Comparison of ENCODE assay signal across 13 cellular contexts in the genomic region with DNA sequence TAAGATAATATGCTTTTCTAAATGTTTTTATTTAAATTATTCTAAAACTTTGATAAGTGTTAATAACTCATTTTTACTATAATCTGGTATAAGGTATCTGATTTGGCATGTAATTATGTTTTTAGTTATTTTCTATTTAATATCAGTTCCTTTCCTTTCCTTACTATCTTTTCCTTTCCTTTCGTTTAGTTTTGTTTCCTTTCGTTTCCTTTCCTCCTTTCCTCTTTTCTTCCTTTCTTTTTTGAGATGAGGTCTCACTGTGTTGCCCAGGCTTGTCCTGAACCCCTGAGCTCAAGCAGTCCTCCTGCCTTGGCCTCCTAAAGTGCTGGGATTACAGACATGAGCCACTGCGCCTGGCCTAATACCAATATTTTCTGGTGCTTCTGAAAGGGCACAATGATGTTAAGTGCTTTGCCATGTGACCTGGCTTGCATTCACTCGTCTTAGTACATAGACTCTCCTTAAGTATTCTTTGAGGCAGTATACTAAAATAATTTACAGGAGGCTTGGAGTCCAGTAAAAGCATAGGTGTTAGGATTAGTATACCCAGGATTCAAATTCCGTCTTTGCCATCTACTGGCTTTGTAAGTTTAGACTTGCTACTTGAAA. TPM values are rescaled to one million over a fixed set of nuclear protein-coding genes. Genes with fewer than 3 reads are reported as not detected.
DNase-seq lines count a peak whose midpoint lies in the region; ATAC-seq, FAIRE-seq and TF ChIP-seq lines count a peak whose summit lies in the region.
"Had no signal": no experiment of that assay in that cellular context is flagged by ENCODE, and none has a peak within 500 bp of the region (broad histone marks: within the 10 kb centered on the region; RNA-seq: fewer than 3 reads in every experiment).

No MANE protein-coding gene starts in this region.

- H3K4me3 Mint-ChIP-seq in CD8-positive, alpha-beta T cell, result no peak overlapping the region
- H3K4me3 Mint-ChIP-seq in naive thymus-derived CD8-positive, alpha-beta T cell, result peak overlapping the region in 3 of 10 donors; percentile 16 to 24 (median 23)

- peaks cover 38% of the 10 kb centered on the region for H3K4me1 ChIP-seq in CD8-positive, alpha-beta T cell (ENCODE audit: insufficient read depth, low read length)
- H3K4me1 ChIP-seq in HCT116 (ENCODE audit: control insufficient read depth in 1 of 2, insufficient read depth in 2 of 2, low read length in 2 of 2), result peaks cover 20 to 43% of the 10 kb centered on the region in 2 experiments
- peaks cover 4 to 5% of the 10 kb centered on the region in 2 experiments; a peak in 3 of 5 replicates for H3K4me1 ChIP-seq in K562 (replicated peaks in 1 of 2; ENCODE audit: control insufficient read depth in 2 of 2, insufficient read depth in 2 of 2, low read length in 2 of 2)
- H3K4me1 ChIP-seq in foreskin keratinocyte, result peaks cover 27% of the 10 kb centered on the region

- TF ChIP-seq RAD21 in HCT116 (IDR thresholded peaks at IDR 0.05; ENCODE audit: low read depth), result no peak
- no peak for TF ChIP-seq RAD21 in K562 (CRISPR knock-in tag; conservative IDR thresholded peaks at IDR 0.05 in 1 of 2, IDR thresholded peaks at IDR 0.05 in 1 of 2)

- H3K4me2 ChIP-seq in HCT116 (ENCODE audit: low read length), result peak overlapping the region; percentile 57
- H3K4me2 ChIP-seq in K562 (ENCODE audit: insufficient read depth, low read length), result no peak overlapping the region

- no peaks in the 10 kb centered on the region for H3K9me3 Mint-ChIP-seq in CD8-positive, alpha-beta T cell
- no peaks in the 10 kb centered on the region for H3K9me3 Mint-ChIP-seq in naive thymus-derived CD8-positive, alpha-beta T cell

- RAD21 ChIA-PET in HCT116 (lab: Charles Lee; ENCODE audit: low non-redundant PET in 1 of 2, low total read pairs in 2 of 2, uncharacterized antibody in 2 of 2, unreplicated experiment in 2 of 2), result no interaction called here

- in situ Hi-C loops in K562 (cut with MboI), result no loop called here

- CTCF ChIA-PET in CD8-positive, alpha-beta T cell (lab: Charles Lee), result no interaction called here
- CTCF ChIA-PET in HCT116 (lab: Charles Lee), result no interaction called here
- CTCF ChIA-PET in K562 (lab: Yijun Ruan, JAX; ENCODE audit: low intra/inter-chr PET ratio), result interaction anchor here (0.8 kb wide), 1 partner anchor 10 kb away, joined by 4 read pairs; no protein-coding TSS in a partner anchor

- H3K27ac ChIP-seq in CD8-positive, alpha-beta T cell (ENCODE audit: low read depth, low read length), result no peak overlapping the region
- H3K27ac ChIP-seq in HCT116 (ENCODE audit: low read depth, low read length), result peak overlapping the region; percentile 68
- H3K27ac ChIP-seq in K562 (ENCODE audit: extremely low read depth, low read depth, low read length), result 0 out of 3 replicates have a peak overlapping the region, but pooled peaks have one; percentile 23
- no peak overlapping the region for H3K27ac ChIP-seq in caudate nucleus (ENCODE audit: low read depth, low read length)
- no peak overlapping the region for H3K27ac ChIP-seq in foreskin keratinocyte

- no peak for TF ChIP-seq EP300 in K562 (IDR thresholded peaks at IDR 0.05; ENCODE audit: low read length)

- H3K27ac Mint-ChIP-seq in CD8-positive, alpha-beta T cell, result peak overlapping the region; percentile 62
- H3K27ac Mint-ChIP-seq in naive thymus-derived CD8-positive, alpha-beta T cell, result peak overlapping the region in 9 of 10 donors; percentile 13 to 90 (median 68)

- TF ChIP-seq POLR2A in HCT116 (IDR thresholded peaks at IDR 0.05; ENCODE audit: borderline replicate concordance, extremely low read depth, insufficient read depth, insufficient read length), result no peak
- no peak for TF ChIP-seq POLR2A in K562 (conservative IDR thresholded peaks at IDR 0.05)

- peaks cover 14% of the 10 kb centered on the region for H3K36me3 ChIP-seq in CD8-positive, alpha-beta T cell (ENCODE audit: insufficient read depth, low read length)
- H3K36me3 ChIP-seq in HCT116 (ENCODE audit: control insufficient read depth in 1 of 2, insufficient read depth in 2 of 2, low read length in 2 of 2), result peaks cover 18 to 22% of the 10 kb centered on the region in 2 experiments
- peaks cover 79% of the 10 kb centered on the region; the same call in 2 of the 3 replicates for H3K36me3 ChIP-seq in K562 (ENCODE audit: control insufficient read depth, insufficient read depth, low read length)

- H3K4me1 Mint-ChIP-seq in CD8-positive, alpha-beta T cell (ENCODE audit: low read depth), result peaks cover 77% of the 10 kb centered on the region
- peaks cover 29 to 77% (median 69%) of the 10 kb centered on the region in 4 donors for H3K4me1 Mint-ChIP-seq in naive thymus-derived CD8-positive, alpha-beta T cell

- no peak for FAIRE-seq in K562 (lab: Jason Lieb, UNC)

- no peaks in the 10 kb centered on the region for H3K27me3 Mint-ChIP-seq in CD8-positive, alpha-beta T cell (ENCODE audit: low read depth)
- H3K27me3 Mint-ChIP-seq in naive thymus-derived CD8-positive, alpha-beta T cell, result no peaks in the 10 kb centered on the region

- no peak for ATAC-seq in CD8-positive, alpha-beta T cell
- ATAC-seq in HCT116 (no peak), K562 (no peak), HG03521 (IDR thresholded peaks at IDR 0.05; ENCODE audit: unreplicated experiment) (no peak), foreskin keratinocyte (no peak)
- ATAC-seq in naive thymus-derived CD8-positive, alpha-beta T cell, result no peak
- ATAC-seq: sciatic nerve had no signal

- H4K20me1 ChIP-seq in HCT116 (ENCODE audit: insufficient read depth) (no peaks in the 10 kb centered on the region), K562 (replicated peaks; ENCODE audit: control insufficient read depth, insufficient read depth, low read length) (no peaks in the 10 kb centered on the region)

- DNase-seq in CD8-positive, alpha-beta T cell, result no peak
- DNase-seq in HCT116 (ENCODE audit: low read depth, low spot score) (no peak), K562 (ENCODE audit: extremely low read depth in 1 of 4, low spot score in 3 of 4) (no peak), caudate nucleus (lab: John Stamatoyannopoulos, UW) (no peak), foreskin keratinocyte (no peak), NCI-H187 treated with DMSO at 0.1 percent for 48 hours (lab: John Stamatoyannopoulos, UW) (no peak)
- DNase-seq in naive thymus-derived CD8-positive, alpha-beta T cell, result no peak
- DNase-seq: activated T-cell treated with anti-CD3 and anti-CD28 coated beads, Interleukin-2, amount 50 U/mL, for 1 hour; cerebellar nuclear complex; islet precursor cell; thyroid gland had no signal

- H3K27me3 ChIP-seq in CD8-positive, alpha-beta T cell (ENCODE audit: insufficient read depth, low read length), result no peaks in the 10 kb centered on the region
- H3K27me3 ChIP-seq in HCT116 (ENCODE audit: insufficient read depth, low read length) (no peaks in the 10 kb centered on the region), K562 (ENCODE audit: control insufficient read depth in 2 of 2, insufficient read depth in 2 of 2, low read length in 2 of 2) (no peaks in the 10 kb centered on the region), foreskin keratinocyte (no peaks in the 10 kb centered on the region)
- H3K27me3 ChIP-seq: thyroid gland had no signal

- no peak for TF ChIP-seq CTCF in CD8-positive, alpha-beta T cell (IDR thresholded peaks at IDR 0.05)
- no peak for TF ChIP-seq CTCF in HCT116 (IDR thresholded peaks at IDR 0.05 in 2 of 3, conservative IDR thresholded peaks at IDR 0.05 in 1 of 3; ENCODE audit: borderline replicate concordance in 1 of 3, insufficient read depth in 1 of 3, low read depth in 2 of 3, low read length in 2 of 3)
- no peak for TF ChIP-seq CTCF in K562 (IDR thresholded peaks at IDR 0.05 in 2 of 3, conservative IDR thresholded peaks at IDR 0.05 in 1 of 3; ENCODE audit: insufficient read depth in 2 of 3, low read depth in 1 of 3, low read length in 3 of 3)
- TF ChIP-seq CTCF in foreskin keratinocyte (conservative IDR thresholded peaks at IDR 0.05), result no peak

- POLR2A ChIA-PET in CD8-positive, alpha-beta T cell (lab: Charles Lee), result no interaction called here
- POLR2A ChIA-PET in HCT116 (lab: Charles Lee), result no interaction called here
- POLR2A ChIA-PET in K562 (lab: Yijun Ruan, JAX), result interaction anchor here (2.2 kb wide), 1 partner anchor 13 kb away, joined by 11 read pairs; no protein-coding TSS in a partner anchor
- POLR2A ChIA-PET in naive thymus-derived CD8-positive, alpha-beta T cell (lab: Charles Lee), result no interaction called here

- H2AFZ ChIP-seq in HCT116 (ENCODE audit: low read depth, low read length, poor library complexity, severe bottlenecking), result no peak overlapping the region
- no peak overlapping the region for H2AFZ ChIP-seq in K562 (ENCODE audit: low read depth, low read length)

- no TSS peak for BruUV-seq in HCT116 (replicated peaks; lab: Mats Ljungman, UMichigan)
- no TSS peak for BruUV-seq in K562 (replicated peaks; lab: Mats Ljungman, UMichigan)

- 80% methylated on average over 5 of the region's 5 CpGs for WGBS in K562 (ENCODE audit: insufficient coverage, low coverage, missing lambda C conversion rate)

- no peaks in the 10 kb centered on the region for H3K9me1 ChIP-seq in K562 (ENCODE audit: control insufficient read depth, insufficient read depth, low read length)

- peaks cover 52% of the 10 kb centered on the region for H3K36me3 Mint-ChIP-seq in CD8-positive, alpha-beta T cell
- H3K36me3 Mint-ChIP-seq in naive thymus-derived CD8-positive, alpha-beta T cell, result peaks cover 4 to 64% (median 9%) of the 10 kb centered on the region in 3 donors

- intact Hi-C loops in CD8-positive, alpha-beta T cell (cut with DNase I, micrococcal nuclease), result no loop called here
- intact Hi-C loops in HCT116 (cut with micrococcal nuclease), result no loop called here
- intact Hi-C loops in K562 (cut with micrococcal nuclease), result no loop called here

- no peaks in the 10 kb centered on the region for H3K9me2 ChIP-seq in HCT116 (ENCODE audit: insufficient read depth)

- 0 out of 2 replicates have a peak overlapping the region, but pooled peaks have one; percentile 35 for H3K9ac ChIP-seq in HCT116 (ENCODE audit: low read length)
- H3K9ac ChIP-seq in K562 (ENCODE audit: insufficient read depth in 1 of 2, low read depth in 2 of 2, low read length in 2 of 2), result no peak overlapping the region; a peak in 1 of 4 replicates

- H3K9me3 ChIP-seq in CD8-positive, alpha-beta T cell (ENCODE audit: low read length), result no peaks in the 10 kb centered on the region
- H3K9me3 ChIP-seq in HCT116 (ENCODE audit: control insufficient read depth in 1 of 2, insufficient read depth in 1 of 2, low read depth in 1 of 2, low read length in 2 of 2) (no peaks in the 10 kb centered on the region), K562 (replicated peaks; ENCODE audit: control insufficient read depth, insufficient read depth, low read depth, low read length) (no peaks in the 10 kb centered on the region)
- H3K9me3 ChIP-seq: thyroid gland had no signal

- H3K4me3 ChIP-seq in CD8-positive, alpha-beta T cell (ENCODE audit: low read depth, low read length), result no peak overlapping the region
- H3K4me3 ChIP-seq in HCT116 (replicated peaks in 1 of 2; ENCODE audit: low read depth in 1 of 2, low read length in 2 of 2) (no peak overlapping the region), K562 (no peak overlapping the region)
- H3K4me3 ChIP-seq: thyroid gland had no signal

- H3K79me2 ChIP-seq in HCT116 (ENCODE audit: insufficient read depth, low read length), result peaks cover 91% of the 10 kb centered on the region
- H3K79me2 ChIP-seq in K562 (ENCODE audit: control insufficient read depth, insufficient read depth, low read length), result peaks cover 69% of the 10 kb centered on the region

RNA-seq across cellular contexts. Expression of a gene that starts 18.7 kb away (rescaled TPM):
- total RNA-seq in CD8-positive, alpha-beta T cell, result 10 to 100 TPM; 94.5 to 96.5 TPM
- 28.7 TPM for total RNA-seq in HCT116 (2021; ENCODE audit: unreplicated experiment)
- 9.9 and 10.5 TPM in 2 replicates for polyA plus RNA-seq in HCT116 (2012)
- 20.1 and 103 TPM in 2 replicates for total RNA-seq in K562 (2011; cell fraction: chromatin; rRNA removed; ENCODE audit: low replicate concordance)
- total RNA-seq in K562 (2011; cell fraction: nucleolus; rRNA removed), result 10.7 and 14.5 TPM in 2 replicates
- 40.5 and 69.3 TPM in 2 replicates for total RNA-seq in K562 (2011; cell fraction: nucleoplasm; rRNA removed)
- total RNA-seq in K562 (2014; rRNA removed), result 14.7 and 17.6 TPM in 2 replicates
- 34.8 and 41.3 TPM in 2 replicates for total RNA-seq in K562 (2014; rRNA removed; fragmentation: Illumina TruSeq; extraction: Trizol)
- 28.7 and 28.9 TPM in 2 replicates for total RNA-seq in K562 (2015; rRNA removed; fragmentation: Illumina TruSeq; extraction: Trizol)
- total RNA-seq in K562 (2021), result 23.1 and 23.7 TPM in 2 replicates
- polyA plus RNA-seq in K562 (2011; rRNA removed), result 13.5 and 16.3 TPM in 2 replicates
- 1.7 and 4.6 TPM in 2 replicates for polyA plus RNA-seq in K562 (2011; cell fraction: cytosol; rRNA removed)
- polyA plus RNA-seq in K562 (2011; cell fraction: nucleus; rRNA removed), result 9.3 and 12.9 TPM in 2 replicates
- polyA plus RNA-seq in K562 (2012), result 10.5 and 15.0 TPM in 2 replicates
- 16.4 and 18.4 TPM in 2 replicates for polyA plus RNA-seq in K562 (2014; fragmentation: Illumina TruSeq; extraction: Trizol)
- 10 to 100 TPM; 21.5 to 23.7 TPM for polyA plus RNA-seq in K562 (2014; fragmentation: Nextera tagmentation; extraction: Ambion mirVana)
- 13.7 and 13.9 TPM in 2 replicates for polyA plus RNA-seq in K562 (2014; rRNA removed)
- 55.8 and 70.1 TPM in 2 replicates for polyA minus RNA-seq in K562 (2011; rRNA and poly(A)+ RNA removed)
- 17.5 and 20.6 TPM in 2 replicates for polyA minus RNA-seq in K562 (2011; cell fraction: cytosol; rRNA and poly(A)+ RNA removed)
- 28.3 and 43.8 TPM in 2 replicates for polyA minus RNA-seq in K562 (2011; cell fraction: nucleus; rRNA and poly(A)+ RNA removed)
- total RNA-seq in naive thymus-derived CD8-positive, alpha-beta T cell, result 10 to 100 TPM; 65.0 to 68.5 TPM
- polyA plus RNA-seq in naive thymus-derived CD8-positive, alpha-beta T cell, result 10 to 100 TPM; 30.1 to 37.3 (median 36.4) TPM
- total RNA-seq in foreskin keratinocyte, result 30.9 and 31.7 TPM in 2 replicates
- 8.5 and 10.0 TPM in 2 replicates for polyA plus RNA-seq in foreskin keratinocyte

RNA-seq across cellular contexts. Expression of a gene that starts 18.8 kb away (rescaled TPM):
- 1 to 10 TPM; 4.9 to 5.1 TPM for total RNA-seq in CD8-positive, alpha-beta T cell
- total RNA-seq in HCT116 (2021; ENCODE audit: unreplicated experiment), result 3.9 TPM
- 0.59 and 0.75 TPM in 2 replicates for polyA plus RNA-seq in HCT116 (2012)
- 0.32 and 2.8 TPM in 2 replicates for total RNA-seq in K562 (2011; cell fraction: chromatin; rRNA removed; ENCODE audit: low replicate concordance)
- total RNA-seq in K562 (2011; cell fraction: nucleolus; rRNA removed), result 0.13 and 0.17 TPM in 2 replicates
- 1.2 and 2.4 TPM in 2 replicates for total RNA-seq in K562 (2011; cell fraction: nucleoplasm; rRNA removed)
- 0.73 TPM in 1 of 2 replicates, not detected in the other for total RNA-seq in K562 (2014; rRNA removed)
- 2.9 and 3.5 TPM in 2 replicates for total RNA-seq in K562 (2014; rRNA removed; fragmentation: Illumina TruSeq; extraction: Trizol)
- total RNA-seq in K562 (2015; rRNA removed; fragmentation: Illumina TruSeq; extraction: Trizol), result 1.2 and 4.0 TPM in 2 replicates
- 2.9 TPM in 2 replicates for total RNA-seq in K562 (2021)
- polyA plus RNA-seq in K562 (2011; rRNA removed), result 3.6 and 4.8 TPM in 2 replicates
- polyA plus RNA-seq in K562 (2011; cell fraction: cytosol; rRNA removed), result 0.10 and 0.44 TPM in 2 replicates
- polyA plus RNA-seq in K562 (2011; cell fraction: nucleus; rRNA removed), result 0.43 and 1.2 TPM in 2 replicates
- polyA plus RNA-seq in K562 (2012), result 1.1 and 2.6 TPM in 2 replicates
- polyA plus RNA-seq in K562 (2014; fragmentation: Illumina TruSeq; extraction: Trizol), result 0.83 and 1.7 TPM in 2 replicates
- 1 to 10 TPM; 1.8 to 2.2 TPM for polyA plus RNA-seq in K562 (2014; fragmentation: Nextera tagmentation; extraction: Ambion mirVana)
- polyA plus RNA-seq in K562 (2014; rRNA removed), result 0.31 and 0.57 TPM in 2 replicates
- 1.9 and 5.0 TPM in 2 replicates for polyA minus RNA-seq in K562 (2011; rRNA and poly(A)+ RNA removed)
- 0.76 and 1.9 TPM in 2 replicates for polyA minus RNA-seq in K562 (2011; cell fraction: cytosol; rRNA and poly(A)+ RNA removed)
- polyA minus RNA-seq in K562 (2011; cell fraction: nucleus; rRNA and poly(A)+ RNA removed), result 0.27 and 0.89 TPM in 2 replicates
- total RNA-seq in naive thymus-derived CD8-positive, alpha-beta T cell, result 10 to 100 TPM in 1 of 2 experiments, 1 to 10 TPM in 1; 9.1 to 10.0 TPM
- polyA plus RNA-seq in naive thymus-derived CD8-positive, alpha-beta T cell, result under 1 TPM; 0.69 to 0.98 (median 0.86) TPM
- 2.1 and 2.2 TPM in 2 replicates for total RNA-seq in foreskin keratinocyte
- polyA plus RNA-seq in foreskin keratinocyte, result 0.70 and 1.3 TPM in 2 replicates

Comparison
In these comparisons a context has a peak if more than half of its experiments do, and no peak if none do; other contexts are left out.
1. H3K27ac ChIP-seq: peak in HCT116 (single experiment) and K562 (single experiment); none in CD8-positive, alpha-beta T cell (single experiment), caudate nucleus (single experiment) and foreskin keratinocyte (single experiment).